Comparison of ENCODE assay signal across 23 cellular contexts in genomic region chr16:11097782-11098167, GRCh38.
DNase-seq lines count a peak whose midpoint lies in the region; ATAC-seq and TF ChIP-seq lines count a peak whose summit lies in the region.
"Had no signal": no experiment of that assay in that cellular context is flagged by ENCODE, and none has a peak within 500 bp of the region (broad histone marks: within the 10 kb centered on the region; RNA-seq: fewer than 3 reads in every experiment).

No MANE protein-coding gene starts in this region.

- no peaks in the 10 kb centered on the region for H4K20me1 ChIP-seq in OCI-LY1 (ENCODE audit: insufficient read depth, low read length)

- no peak for ATAC-seq in stimulated activated memory B cell treated with anti-CD40 and anti-IgM and Interleukin-4, amounts not matched to agents 10 μg/mL and 1 μg/mL and 100 μg/mL, for 72 hours
- no peak for ATAC-seq in upper lobe of right lung
- ATAC-seq: activated CD4-positive, CD25-positive, alpha-beta regulatory T cell treated with anti-CD3 and anti-CD28 coated beads, Interleukin-2, amount 50 U/mL, for 24 hours; effector memory CD8-positive, alpha-beta T cell; left cardiac atrium; PC-3; right cardiac atrium; T-cell had no signal

- H3K27ac ChIP-seq in OCI-LY1 (ENCODE audit: low read depth, low read length, poor library complexity, severe bottlenecking) (peak overlapping the region; percentile 97), upper lobe of right lung (no peak overlapping the region)

- H3K4me2 ChIP-seq in OCI-LY1 (ENCODE audit: low read length) = no peak overlapping the region

- H3K79me2 ChIP-seq in OCI-LY1 (ENCODE audit: insufficient read depth, low read length) = no peaks in the 10 kb centered on the region

- no peak overlapping the region for H3K9ac ChIP-seq in OCI-LY1 (ENCODE audit: low read length)

- H3K4me1 ChIP-seq in OCI-LY1 (ENCODE audit: insufficient read depth, low read length, severe bottlenecking) (peaks cover 76% of the 10 kb centered on the region), upper lobe of right lung (peaks cover 41% of the 10 kb centered on the region)

- no peaks in the 10 kb centered on the region for H3K27me3 Mint-ChIP-seq in activated naive CD8-positive, alpha-beta T cell
- no peaks in the 10 kb centered on the region for H3K27me3 Mint-ChIP-seq in activated naive CD8-positive, alpha-beta T cell treated with anti-CD3 and anti-CD28 coated beads for 36 hours
- no peaks in the 10 kb centered on the region for H3K27me3 Mint-ChIP-seq in brain
- no peaks in the 10 kb centered on the region for H3K27me3 Mint-ChIP-seq in stimulated activated memory B cell treated with anti-CD40 and anti-IgM and Interleukin-4, amounts not matched to agents 10 μg/mL and 1 μg/mL and 100 μg/mL, for 72 hours
- H3K27me3 Mint-ChIP-seq: effector memory CD8-positive, alpha-beta T cell; T-cell had no signal

- intact Hi-C loops in upper lobe of right lung (cut with DNase I) = no loop called here

- no peak overlapping the region for H2AFZ ChIP-seq in OCI-LY1 (ENCODE audit: low read length)

- peaks cover 70% of the 10 kb centered on the region for H3K4me1 Mint-ChIP-seq in activated naive CD8-positive, alpha-beta T cell (ENCODE audit: low read depth)
- peaks cover 63% of the 10 kb centered on the region for H3K4me1 Mint-ChIP-seq in activated naive CD8-positive, alpha-beta T cell treated with anti-CD3 and anti-CD28 coated beads for 36 hours
- H3K4me1 Mint-ChIP-seq in brain = peaks cover 86% of the 10 kb centered on the region
- peaks cover 77% of the 10 kb centered on the region for H3K4me1 Mint-ChIP-seq in stimulated activated memory B cell treated with anti-CD40 and anti-IgM and Interleukin-4, amounts not matched to agents 10 μg/mL and 1 μg/mL and 100 μg/mL, for 72 hours

- 0 out of 2 replicates have a peak, but pooled peaks cover 4% of the 10 kb centered on the region for H3F3A ChIP-seq in OCI-LY1 (ENCODE audit: insufficient read depth, low read length)

- H3K9me2 ChIP-seq in OCI-LY1 (ENCODE audit: low read depth, low read length) = no peaks in the 10 kb centered on the region

- no peaks in the 10 kb centered on the region for H3K9me3 Mint-ChIP-seq in activated naive CD8-positive, alpha-beta T cell (ENCODE audit: low read depth)
- H3K9me3 Mint-ChIP-seq in activated naive CD8-positive, alpha-beta T cell treated with anti-CD3 and anti-CD28 coated beads for 36 hours = no peaks in the 10 kb centered on the region
- H3K9me3 Mint-ChIP-seq in brain = peaks cover 0 to 2% (median 0%) of the 10 kb centered on the region in 5 experiments
- H3K9me3 Mint-ChIP-seq in stimulated activated memory B cell treated with anti-CD40 and anti-IgM and Interleukin-4, amounts not matched to agents 10 μg/mL and 1 μg/mL and 100 μg/mL, for 72 hours = no peaks in the 10 kb centered on the region
- H3K9me3 Mint-ChIP-seq: effector memory CD8-positive, alpha-beta T cell; T-cell had no signal

- H3K4me3 ChIP-seq in OCI-LY1 (ENCODE audit: low read depth, low read length, poor library complexity, severe bottlenecking) (no peak overlapping the region), upper lobe of right lung (no peak overlapping the region)
- H3K4me3 ChIP-seq: lung had no signal

- no peaks in the 10 kb centered on the region for H3K9me3 ChIP-seq in OCI-LY1 (ENCODE audit: low read length)
- no peaks in the 10 kb centered on the region for H3K9me3 ChIP-seq in upper lobe of right lung

- H3K27me3 ChIP-seq in OCI-LY1 (ENCODE audit: insufficient read depth, low read length) (no peaks in the 10 kb centered on the region), upper lobe of right lung (no peaks in the 10 kb centered on the region)

- peak overlapping the region; percentile 46 for H3K27ac Mint-ChIP-seq in activated naive CD8-positive, alpha-beta T cell
- H3K27ac Mint-ChIP-seq in activated naive CD8-positive, alpha-beta T cell treated with anti-CD3 and anti-CD28 coated beads for 36 hours = no peak overlapping the region
- H3K27ac Mint-ChIP-seq in brain = peak overlapping the region in 4 of 5 experiments; percentile 1 to 83 (median 35)
- peak overlapping the region; percentile 96 for H3K27ac Mint-ChIP-seq in stimulated activated memory B cell treated with anti-CD40 and anti-IgM and Interleukin-4, amounts not matched to agents 10 μg/mL and 1 μg/mL and 100 μg/mL, for 72 hours
- H3K27ac Mint-ChIP-seq: effector memory CD8-positive, alpha-beta T cell; T-cell had no signal

- TF ChIP-seq CTCF in OCI-LY1 (IDR thresholded peaks at IDR 0.05; ENCODE audit: low read length) (no peak), brain (conservative IDR thresholded peaks at IDR 0.05) (no peak), upper lobe of right lung (IDR thresholded peaks at IDR 0.05) (no peak)

- H3K36me3 Mint-ChIP-seq in activated naive CD8-positive, alpha-beta T cell = peaks cover 2% of the 10 kb centered on the region
- H3K36me3 Mint-ChIP-seq in activated naive CD8-positive, alpha-beta T cell treated with anti-CD3 and anti-CD28 coated beads for 36 hours = peaks cover 6% of the 10 kb centered on the region
- H3K36me3 Mint-ChIP-seq in brain = peaks cover 7% of the 10 kb centered on the region
- peaks cover 62% of the 10 kb centered on the region for H3K36me3 Mint-ChIP-seq in stimulated activated memory B cell treated with anti-CD40 and anti-IgM and Interleukin-4, amounts not matched to agents 10 μg/mL and 1 μg/mL and 100 μg/mL, for 72 hours

- H3K4me3 Mint-ChIP-seq in activated naive CD8-positive, alpha-beta T cell = no peak overlapping the region
- H3K4me3 Mint-ChIP-seq in activated naive CD8-positive, alpha-beta T cell treated with anti-CD3 and anti-CD28 coated beads for 36 hours = no peak overlapping the region
- H3K4me3 Mint-ChIP-seq in brain = no peak overlapping the region
- no peak overlapping the region for H3K4me3 Mint-ChIP-seq in stimulated activated memory B cell treated with anti-CD40 and anti-IgM and Interleukin-4, amounts not matched to agents 10 μg/mL and 1 μg/mL and 100 μg/mL, for 72 hours
- H3K4me3 Mint-ChIP-seq: effector memory CD8-positive, alpha-beta T cell; T-cell had no signal

- no peaks in the 10 kb centered on the region for H3K36me3 ChIP-seq in OCI-LY1 (ENCODE audit: insufficient read depth, low read length)
- no peaks in the 10 kb centered on the region for H3K36me3 ChIP-seq in upper lobe of right lung

- DNase-seq in activated naive CD8-positive, alpha-beta T cell treated with anti-CD3 and anti-CD28 coated beads for 36 hours = no peak
- DNase-seq in upper lobe of right lung (no peak), NCI-H2171 (lab: John Stamatoyannopoulos, UW) (no peak)
- DNase-seq: COR-L47; cortex of kidney; effector memory CD8-positive, alpha-beta T cell; H7; KG1; left cardiac atrium; MM.1S; NCI-H1105 treated with DMSO at 0.1 percent for 48 hours; NCI-H1930; NCI-H524; PC-3; T-cell; trophoblast cell had no signal
